Comparison of ENCODE assay signal across 1 cellular context in the genomic region with DNA sequence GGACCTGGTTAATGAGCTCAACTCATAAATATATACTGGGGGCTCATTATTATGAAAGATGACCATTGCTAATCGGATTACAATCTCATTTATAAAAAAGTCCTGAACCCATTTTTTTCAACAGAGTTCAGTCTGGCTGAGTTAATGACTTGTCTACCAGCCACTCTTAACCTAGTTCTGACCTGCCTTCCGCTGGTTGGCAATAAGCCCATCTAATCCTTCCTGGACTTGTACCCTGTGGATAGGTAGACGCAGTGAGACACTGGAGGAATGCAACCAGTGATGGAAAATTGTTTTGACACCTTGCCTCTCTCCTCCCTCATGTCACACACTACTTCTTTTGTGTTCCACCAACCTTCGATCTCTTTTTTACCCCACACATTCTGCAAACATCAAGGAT.
TF ChIP-seq lines count a peak whose summit lies in the region.

No MANE protein-coding gene starts in this region.

TF ChIP-seq in H1, 55 proteins besides CTCF, POLR2A, EP300 and RAD21:
- no peak for TF ChIP-seq CREB1 (IDR thresholded peaks at IDR 0.05)
- TF ChIP-seq FOSL1 (IDR thresholded peaks at IDR 0.05; ENCODE audit: insufficient read depth, low read depth, low read length), result no peak
- no peak for TF ChIP-seq SUZ12 (IDR thresholded peaks at IDR 0.05; ENCODE audit: low read length)
- no peak for TF ChIP-seq RXRA (IDR thresholded peaks at IDR 0.05; ENCODE audit: insufficient read depth, low read depth, low read length)
- TF ChIP-seq YY1 (IDR thresholded peaks at IDR 0.05; ENCODE audit: low read depth, low read length), result no peak
- TF ChIP-seq ZNF274 (IDR thresholded peaks at IDR 0.05; ENCODE audit: borderline replicate concordance, extremely low read depth, low read length), result no peak
- TF ChIP-seq CTBP2 (IDR thresholded peaks at IDR 0.05; ENCODE audit: borderline replicate concordance, insufficient read depth, insufficient read length, low read length), result no peak
- no peak for TF ChIP-seq SRF (IDR thresholded peaks at IDR 0.05; ENCODE audit: low read depth, low read length)
- TF ChIP-seq JUND (IDR thresholded peaks at IDR 0.05; ENCODE audit: low read length), result no peak
- no peak for TF ChIP-seq JUN (IDR thresholded peaks at IDR 0.05; ENCODE audit: low read depth, low read length)
- no peak for TF ChIP-seq TBP (IDR thresholded peaks at IDR 0.05; ENCODE audit: low read depth, low read length)
- TF ChIP-seq, protein P1, sequence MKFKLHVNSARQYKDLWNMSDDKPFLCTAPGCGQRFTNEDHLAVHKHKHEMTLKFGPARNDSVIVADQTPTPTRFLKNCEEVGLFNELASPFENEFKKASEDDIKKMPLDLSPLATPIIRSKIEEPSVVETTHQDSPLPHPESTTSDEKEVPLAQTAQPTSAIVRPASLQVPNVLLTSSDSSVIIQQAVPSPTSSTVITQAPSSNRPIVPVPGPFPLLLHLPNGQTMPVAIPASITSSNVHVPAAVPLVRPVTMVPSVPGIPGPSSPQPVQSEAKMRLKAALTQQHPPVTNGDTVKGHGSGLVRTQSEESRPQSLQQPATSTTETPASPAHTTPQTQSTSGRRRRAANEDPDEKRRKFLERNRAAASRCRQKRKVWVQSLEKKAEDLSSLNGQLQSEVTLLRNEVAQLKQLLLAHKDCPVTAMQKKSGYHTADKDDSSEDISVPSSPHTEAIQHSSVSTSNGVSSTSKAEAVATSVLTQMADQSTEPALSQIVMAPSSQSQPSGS (IDR thresholded peaks at IDR 0.05; ENCODE audit: low read length), result no peak
- TF ChIP-seq BACH1 (IDR thresholded peaks at IDR 0.05; ENCODE audit: low read length), result no peak
TF ChIP-seq in H1: peak in this region for 0.
